1 cellular context compared by ENCODE assay signal in genomic region chr14:100609331-100609870, GRCh38.
TF ChIP-seq lines count a peak whose summit lies in the region.

No MANE protein-coding gene starts in this region.

TF ChIP-seq in SK-N-SH, 30 proteins besides CTCF, POLR2A, EP300 and RAD21 (continued from another document):
- TF ChIP-seq ZBTB33 (IDR thresholded peaks at IDR 0.05; ENCODE audit: borderline replicate concordance, low read depth) (no peak), FOXM1 (IDR thresholded peaks at IDR 0.05; ENCODE audit: low read depth) (no peak), POLR2AphosphoS5 (IDR thresholded peaks at IDR 0.05; ENCODE audit: low read depth, low read length) (no peak), JUND (IDR thresholded peaks at IDR 0.05) (no peak), TEAD4 (IDR thresholded peaks at IDR 0.05; ENCODE audit: borderline replicate concordance, insufficient read depth) (no peak), USF1 (IDR thresholded peaks at IDR 0.05; ENCODE audit: borderline replicate concordance, low read depth) (no peak), MXI1 (IDR thresholded peaks at IDR 0.05; ENCODE audit: low read depth, low read length) (no peak), FOXJ3 (CRISPR knock-in tag; IDR thresholded peaks at IDR 0.05) (no peak), RXRA (IDR thresholded peaks at IDR 0.05; ENCODE audit: borderline replicate concordance, low read depth) (no peak), REST (IDR thresholded peaks at IDR 0.05; ENCODE audit: low read depth, low read length) (no peak), NFIC (IDR thresholded peaks at IDR 0.05; ENCODE audit: borderline replicate concordance) (no peak), NRF1 (IDR thresholded peaks at IDR 0.05; ENCODE audit: low read depth, low read length) (no peak)
